In genomic region chr4:109748114-109748513, GRCh38 we compare ENCODE assay signal across 9 cellular contexts. TPM values are rescaled to one million over a fixed set of nuclear protein-coding genes. Genes with fewer than 3 reads are reported as not detected.
"Had no signal": no experiment of that assay in that cellular context is flagged by ENCODE, and none has a peak within 500 bp of the region (broad histone marks: within the 10 kb centered on the region; RNA-seq: fewer than 3 reads in every experiment).

No MANE protein-coding gene starts in this region.

- ATAC-seq: GM12878 had no signal

- H3K4me3 ChIP-seq: GM12878 had no signal

- FAIRE-seq: G401.6, GM12878, GM12891, GM12892, GM18507, GM19239 had no signal

- DNase-seq: GDM1, GF-D8 had no signal

RNA-seq across cellular contexts. Expression of gene CFI, which starts 53.7 kb away (rescaled TPM):
- total RNA-seq: G401 had no signal
